In the genomic region with DNA sequence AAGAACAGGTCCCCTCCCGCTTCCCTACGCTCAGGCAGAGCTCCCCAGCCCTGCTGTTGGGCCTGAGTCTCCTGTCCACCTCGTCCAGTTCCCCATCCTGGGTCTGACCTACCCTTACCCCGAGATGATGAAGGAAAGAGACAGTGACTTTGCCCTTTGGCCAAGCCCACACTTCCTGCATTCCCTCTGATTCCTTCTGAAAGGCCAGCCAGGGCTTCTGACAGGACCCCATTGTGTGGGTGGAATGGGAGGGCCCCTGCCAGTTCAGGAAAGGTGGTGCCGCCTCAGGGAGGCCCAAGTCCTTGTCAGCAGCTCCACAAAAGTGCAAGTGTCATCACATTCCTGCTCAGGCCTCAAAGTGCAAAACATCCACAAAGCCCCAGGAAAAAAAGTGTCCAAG, we compare ENCODE assay signal across 15 cellular contexts.
DNase-seq lines count a peak whose midpoint lies in the region; TF ChIP-seq lines count a peak whose summit lies in the region.
"Had no signal": no experiment of that assay in that cellular context is flagged by ENCODE, and none has a peak within 500 bp of the region (broad histone marks: within the 10 kb centered on the region; RNA-seq: fewer than 3 reads in every experiment).

No MANE protein-coding gene starts in this region.

- DNase-seq in CD1c-positive myeloid dendritic cell (ENCODE audit: extremely low spot score) (peak; percentile 47), SK-MEL-5 (ENCODE audit: low read depth, low spot score) (peak; percentile 59), left kidney (ENCODE audit: low read depth, low spot score) (peak; percentile 60), GM13977 (ENCODE audit: low spot score) (no peak), NCI-H2227 (lab: John Stamatoyannopoulos, UW; ENCODE audit: unreplicated experiment) (no peak), NCI-H226 (no peak), NCI-H524 treated with DMSO at 0.1 percent for 48 hours (lab: John Stamatoyannopoulos, UW) (no peak)
- DNase-seq: activated naive CD4-positive, alpha-beta T cell; activated T-cell treated with anti-CD3 and anti-CD28 coated beads, Interleukin-2, amount 50 U/mL, for 1 hour; HCEC 1CT; NCI-H1694 treated with DMSO at 0.1 percent for 48 hours; NCI-H2171 treated with DMSO at 0.1 percent for 48 hours; NCI-H774; stimulated activated CD8-positive, alpha-beta memory T cell treated with anti-CD3 and anti-CD28 coated beads, Interleukin-4, amount 100 ng/mL, for 48 hours had no signal

- H3K4me2 ChIP-seq in parathyroid adenoma (ENCODE audit: low read length): no peak overlapping the region

- no peaks in the 10 kb centered on the region for H3K27me3 ChIP-seq in parathyroid adenoma (ENCODE audit: control insufficient read depth, insufficient read depth, low read length)

- TF ChIP-seq CTCF in parathyroid adenoma (IDR thresholded peaks at IDR 0.05): no peak
- no peak for TF ChIP-seq CTCF in GM13977 (IDR thresholded peaks at IDR 0.05; ENCODE audit: extremely low read depth, insufficient read depth, missing control alignments)

- H3K79me2 ChIP-seq in parathyroid adenoma: no peaks in the 10 kb centered on the region

- in situ Hi-C loops in SK-MEL-5 (cut with HindIII; ENCODE audit: low pct_unique_long_range_greater_than_20kb, low sequenced_read_pairs): no loop called here
- in situ Hi-C loops in GM13977 (cut with MboI; ENCODE audit: low pct_unique_long_range_greater_than_20kb, low sequenced_read_pairs, unreplicated experiment): no loop called here

- peaks cover 7% of the 10 kb centered on the region for H3K4me1 ChIP-seq in parathyroid adenoma

- no peak overlapping the region for H3K9ac ChIP-seq in parathyroid adenoma

- peak overlapping the region; percentile 62 for H2AFZ ChIP-seq in parathyroid adenoma

- H3K9me3 ChIP-seq in parathyroid adenoma (ENCODE audit: control insufficient read depth, low read length): no peaks in the 10 kb centered on the region

- no peak overlapping the region for H3K4me3 ChIP-seq in parathyroid adenoma (ENCODE audit: low read depth, low read length)

- no peaks in the 10 kb centered on the region for H3K36me3 ChIP-seq in parathyroid adenoma (ENCODE audit: control insufficient read depth, insufficient read depth, low read length)

- no peak overlapping the region for H3K27ac ChIP-seq in parathyroid adenoma

Comparison
In these comparisons a context has a peak if more than half of its experiments do, and no peak if none do; other contexts are left out.
1. DNase-seq: peak in CD1c-positive myeloid dendritic cell (single experiment), SK-MEL-5 (single experiment) and left kidney (single experiment); none in GM13977 (single experiment), NCI-H2227 (single experiment), NCI-H226 (single experiment) and NCI-H524 treated with DMSO at 0.1 percent for 48 hours (single experiment).